ENCODE assay signal across 8 cellular contexts in genomic region chr17:7686221-7687071, GRCh38. TPM values are rescaled to one million over a fixed set of nuclear protein-coding genes. Genes with fewer than 3 reads are reported as not detected.
DNase-seq lines count a peak whose midpoint lies in the region; ATAC-seq and TF ChIP-seq lines count a peak whose summit lies in the region.

No MANE protein-coding gene starts in this region.

- peaks cover 6% of the 10 kb centered on the region for H3K36me3 Mint-ChIP-seq in T-cell

- CTCF ChIA-PET in GM10248 (lab: Yijun Ruan, JAX): interaction anchor here (0.9 to 5.5 kb wide), 29 partner anchors 11 to 665 kb away, joined by 3 to 112 read pairs (median 6); partner anchors contain the start of genes ATP1B2, CD68, EFNB3 and FXR2
- CTCF ChIA-PET in T-cell (lab: Charles Lee): interaction anchor here (0.5 to 4.0 kb wide), 33 partner anchors 35 to 691 kb away, joined by 3 to 36 read pairs (median 4); partner anchors contain the start of genes ATP1B2 (in 1 of the 2), FXR2 (in 1 of the 2), GABARAP (in 1 of the 2) and KRABD2 (in 1 of the 2)

- TF ChIP-seq CTCF in GM10248 (IDR thresholded peaks at IDR 0.05; ENCODE audit: control extremely low read depth, extremely low read depth, low read depth, missing control alignments): no peak
- TF ChIP-seq CTCF in adrenal gland (IDR thresholded peaks at IDR 0.05): peak in 1 of 6 experiments; percentile 46
- peak in 1 of 4 experiments; percentile 19 for TF ChIP-seq CTCF in uterus (IDR thresholded peaks at IDR 0.05)

- no peaks in the 10 kb centered on the region for H3K27me3 ChIP-seq in adrenal gland
- no peaks in the 10 kb centered on the region for H3K27me3 ChIP-seq in uterus

- H3K9me3 ChIP-seq in adrenal gland (replicated peaks in 1 of 3): no peaks in the 10 kb centered on the region
- no peaks in the 10 kb centered on the region for H3K9me3 ChIP-seq in uterus

- DNase-seq in GM10248 (ENCODE audit: extremely low spot score): peak; percentile 75
- DNase-seq in NCI-H128 (lab: John Stamatoyannopoulos, UW; ENCODE audit: unreplicated experiment): peak; percentile 82
- peak; percentile 55 to 90 (median 75) for DNase-seq in T-cell
- DNase-seq in adrenal gland: peak; percentile 71 to 84 (median 79)
- peak; percentile 81 for DNase-seq in left ventricle myocardium superior
- DNase-seq in putamen (ENCODE audit: low spot score): peak; percentile 88
- DNase-seq in uterus: peak; percentile 74 to 77

- peaks cover 43 to 52% (median 52%) of the 10 kb centered on the region in 3 donors for H3K4me1 Mint-ChIP-seq in T-cell

- H3K9me3 Mint-ChIP-seq in T-cell: no peaks in the 10 kb centered on the region

- ATAC-seq in HG02642 (IDR thresholded peaks at IDR 0.05; ENCODE audit: poor library complexity, unreplicated experiment): peak; percentile 54
- ATAC-seq in T-cell (replicated peaks in 1 of 4): peak; percentile 53 to 55 (median 54)
- peak; percentile 64 for ATAC-seq in left ventricle myocardium superior

- no peaks in the 10 kb centered on the region for H3K36me3 ChIP-seq in adrenal gland (replicated peaks in 1 of 2)
- H3K36me3 ChIP-seq in uterus: no peaks in the 10 kb centered on the region

- intact Hi-C loops in adrenal gland (cut with DNase I) (loop anchor here (5.0 to 10.0 kb wide), 2 partner anchors 52 to 54 kb away; partner anchors contain the start of gene SHBG (in 2 of the 2)), left ventricle myocardium superior (cut with micrococcal nuclease) (no loop called here), uterus (cut with DNase I; ENCODE audit: low total_unique reads) (loop anchor here (5.0 kb wide), 1 partner anchor 59 kb away; the partner anchor contains the start of gene SAT2)

- peak; percentile 85 to 96 for TF ChIP-seq POLR2A in adrenal gland (IDR thresholded peaks at IDR 0.05)
- TF ChIP-seq POLR2A in uterus (IDR thresholded peaks at IDR 0.05): peak; percentile 45 to 79

- H3K4me3 ChIP-seq in adrenal gland (peak overlapping the region; percentile 43 to 99 (median 88)), uterus (peak overlapping the region; percentile 83 to 85)

- 0 to 1% (median 0%) methylated on average over 29 to 30 of the region's 30 CpGs for WGBS in adrenal gland, 4 donors

- H3K4me1 ChIP-seq in adrenal gland (replicated peaks in 1 of 2) (peaks cover 5 to 26% of the 10 kb centered on the region in 2 donors), uterus (peaks cover 6 to 16% of the 10 kb centered on the region in 2 donors)

- peak overlapping the region; percentile 100 for H3K27ac Mint-ChIP-seq in T-cell

- POLR2A ChIA-PET in GM10248 (lab: Yijun Ruan, JAX): interaction anchor here (0.6 to 2.4 kb wide), 17 partner anchors 14 to 467 kb away, joined by 3 to 18 read pairs (median 3); partner anchors contain the start of genes ACADVL, ATP1B2, DLG4 and NAA38
- POLR2A ChIA-PET in T-cell (lab: Charles Lee): interaction anchor here (0.6 to 1.6 kb wide), 11 partner anchors 36 to 556 kb away, joined by 3 to 7 read pairs (median 5); partner anchors contain the start of genes ATP1B2 (in 1 of the 2), MPDU1 (in 1 of the 2) and SAT2 (in 1 of the 2)

- H3K4me3 Mint-ChIP-seq in T-cell: peak overlapping the region; percentile 85 to 99 (median 96)

- H3K27ac ChIP-seq in adrenal gland (peak overlapping the region; percentile 86 to 98 (median 97)), uterus (peak overlapping the region; percentile 94 to 98)

- H3K27me3 Mint-ChIP-seq in T-cell: no peaks in the 10 kb centered on the region

RNA-seq across cellular contexts. Expression of gene TP53, which starts 0.8 kb away (rescaled TPM):
- total RNA-seq in T-cell (100 to 1,000 TPM in 2 of 5 donors, 10 to 100 TPM in 3; 65.1 to 108 (median 93.5) TPM), adrenal gland (10 to 100 TPM; 25.8 to 85.9 (median 32.2) TPM), left ventricle myocardium superior (13.7 TPM), uterus (10 to 100 TPM in 3 of 4 donors, 1 to 10 TPM in 1; 5.9 to 58.3 (median 30.7) TPM)
- polyA plus RNA-seq in adrenal gland: 10 to 100 TPM; 13.4 to 19.9 (median 17.4) TPM

RNA-seq across cellular contexts. Expression of gene WRAP53, which starts 1.8 kb away (rescaled TPM):
- total RNA-seq in T-cell: 10 to 100 TPM in 3 of 5 donors, 1 to 10 TPM in 2; 8.0 to 14.6 (median 13.1) TPM
- total RNA-seq in adrenal gland: 10 to 100 TPM in 1 of 8 donors, 1 to 10 TPM in 7; 3.4 to 15.3 (median 6.2) TPM
- polyA plus RNA-seq in adrenal gland: 10 to 100 TPM in 2 of 3 donors, 1 to 10 TPM in 1; 4.5 to 31.0 (median 21.1) TPM
- 5.3 TPM for total RNA-seq in left ventricle myocardium superior
- 1 to 10 TPM; 1.0 to 8.8 (median 6.2) TPM for total RNA-seq in uterus

RNA-seq across cellular contexts. Expression of gene EFNB3, which starts 18.6 kb away (rescaled TPM):
- total RNA-seq in T-cell (under 1 TPM in 3 of 5 donors, not detected in 2; 0.07 to 0.19 (median 0.18) TPM), adrenal gland (1 to 10 TPM in 4 of 8 donors, under 1 TPM in 3, not detected in 1; 0.26 to 1.5 (median 1.1) TPM), left ventricle myocardium superior (0.25 TPM), uterus (10 to 100 TPM in 2 of 4 donors, under 1 TPM in 2; 0.26 to 13.1 (median 5.6) TPM)
- polyA plus RNA-seq in adrenal gland: 1 to 10 TPM in 2 of 3 donors, under 1 TPM in 1; 0.61 to 4.3 (median 1.2) TPM

RNA-seq across cellular contexts. Expression of gene DNAH2, which starts 31.1 kb away (rescaled TPM):
- not detected for total RNA-seq in T-cell
- total RNA-seq in adrenal gland: under 1 TPM; 0.04 to 0.26 (median 0.12) TPM
- under 1 TPM; 0.02 to 0.08 (median 0.07) TPM for polyA plus RNA-seq in adrenal gland
- 0.05 TPM for total RNA-seq in left ventricle myocardium superior
- total RNA-seq in uterus: 1 to 10 TPM in 1 of 4 donors, under 1 TPM in 3; under 0.01 to 1.4 (median 0.48) TPM

RNA-seq across cellular contexts. Expression of gene ATP1B2, which starts 35.7 kb away (rescaled TPM):
- total RNA-seq in T-cell: under 1 TPM in 4 of 5 donors, not detected in 1; 0.07 to 0.57 (median 0.43) TPM
- 10 to 100 TPM in 5 of 8 donors, 1 to 10 TPM in 3; 1.2 to 32.6 (median 15.5) TPM for total RNA-seq in adrenal gland
- polyA plus RNA-seq in adrenal gland: 1 to 10 TPM; 7.9 to 9.2 (median 8.5) TPM
- total RNA-seq in left ventricle myocardium superior: 3.2 TPM
- total RNA-seq in uterus: 10 to 100 TPM in 1 of 4 donors, 1 to 10 TPM in 3; 3.2 to 20.7 (median 8.0) TPM

Comparison
In these comparisons a context has a peak if more than half of its experiments do, and no peak if none do; other contexts are left out.
1. Peak in every context shown above with its lines: DNase-seq, ATAC-seq, H3K4me3 ChIP-seq and H3K27ac ChIP-seq.